Comparison of ENCODE assay signal across 17 cellular contexts in genomic region chr11:6571434-6572008, GRCh38. TPM values are rescaled to one million over a fixed set of nuclear protein-coding genes. Genes with fewer than 3 reads are reported as not detected.
DNase-seq lines count a peak whose midpoint lies in the region; ATAC-seq, FAIRE-seq and TF ChIP-seq lines count a peak whose summit lies in the region.
"Had no signal": no experiment of that assay in that cellular context is flagged by ENCODE, and none has a peak within 500 bp of the region (broad histone marks: within the 10 kb centered on the region; RNA-seq: fewer than 3 reads in every experiment).

No MANE protein-coding gene starts in this region.

- H3K27ac Mint-ChIP-seq in stimulated activated naive CD8-positive, alpha-beta T cell treated with anti-CD3 and anti-CD28 coated beads, Interleukin-15, amount 100 ng/mL, for 72 hours = peak overlapping the region in 1 of 2 donors; percentile 36
- H3K27ac Mint-ChIP-seq in stimulated activated effector memory CD8-positive, alpha-beta T cell treated with anti-CD3 and anti-CD28 coated beads, Interleukin-12 subunit alpha, Interleukin-12 subunit beta, amount 100 ng/mL, for 72 hours = peak overlapping the region; percentile 13
- H3K27ac Mint-ChIP-seq in activated CD4-positive, alpha-beta memory T cell treated with anti-CD3 and anti-CD28 coated beads, Interleukin-2, amount 10 ng/mL, durations not matched to agents 7 days and 5 days = no peak overlapping the region

- no peaks in the 10 kb centered on the region for H3K4me1 Mint-ChIP-seq in stimulated activated naive CD8-positive, alpha-beta T cell treated with anti-CD3 and anti-CD28 coated beads, Interleukin-15, amount 100 ng/mL, for 72 hours
- no peaks in the 10 kb centered on the region for H3K4me1 Mint-ChIP-seq in stimulated activated effector memory CD8-positive, alpha-beta T cell treated with anti-CD3 and anti-CD28 coated beads, Interleukin-12 subunit alpha, Interleukin-12 subunit beta, amount 100 ng/mL, for 72 hours
- H3K4me1 Mint-ChIP-seq in activated CD4-positive, alpha-beta memory T cell treated with anti-CD3 and anti-CD28 coated beads, Interleukin-2, amount 10 ng/mL, durations not matched to agents 7 days and 5 days = peaks cover 5% of the 10 kb centered on the region

- H3K4me1 ChIP-seq in kidney (ENCODE audit: control insufficient read depth in 1 of 2, insufficient read depth in 1 of 2, low read depth in 1 of 2, low read length in 2 of 2) = peaks cover 0 to 10% of the 10 kb centered on the region in 2 donors
- H3K4me1 ChIP-seq: SJCRH30 had no signal

- intact Hi-C loops in kidney (cut with DNase I) = no loop called here

- H3K27ac ChIP-seq in cingulate gyrus (ENCODE audit: low read depth, low read length) = peak overlapping the region; percentile 25
- no peak overlapping the region for H3K27ac ChIP-seq in kidney (ENCODE audit: low read depth in 2 of 2, low read length in 2 of 2)
- H3K27ac ChIP-seq: PC-9, SJCRH30 had no signal

- CTCF ChIA-PET in activated CD4-positive, alpha-beta memory T cell treated with anti-CD3 and anti-CD28 coated beads, Interleukin-2, amount 10 ng/mL, durations not matched to agents 7 days and 5 days (lab: Charles Lee) = no interaction called here

- no peaks in the 10 kb centered on the region for H3K27me3 Mint-ChIP-seq in stimulated activated naive CD8-positive, alpha-beta T cell treated with anti-CD3 and anti-CD28 coated beads, Interleukin-15, amount 100 ng/mL, for 72 hours
- no peaks in the 10 kb centered on the region for H3K27me3 Mint-ChIP-seq in activated CD4-positive, alpha-beta memory T cell treated with anti-CD3 and anti-CD28 coated beads, Interleukin-2, amount 10 ng/mL, durations not matched to agents 7 days and 5 days
- H3K27me3 Mint-ChIP-seq: CD4-positive, alpha-beta memory T cell had no signal

- H3K9me3 ChIP-seq in kidney (ENCODE audit: control insufficient read depth in 1 of 2, low read length in 2 of 2) = no peaks in the 10 kb centered on the region
- H3K9me3 ChIP-seq: SJCRH30 had no signal

- peak overlapping the region in 1 of 2 donors; percentile 36 for H3K4me3 ChIP-seq in kidney (ENCODE audit: low read length in 2 of 2)
- H3K4me3 ChIP-seq: GM12878, PC-9, SJCRH30 had no signal

- peaks cover 5% of the 10 kb centered on the region for H3K36me3 Mint-ChIP-seq in stimulated activated effector memory CD8-positive, alpha-beta T cell treated with anti-CD3 and anti-CD28 coated beads, Interleukin-12 subunit alpha, Interleukin-12 subunit beta, amount 100 ng/mL, for 72 hours
- H3K36me3 Mint-ChIP-seq in activated CD4-positive, alpha-beta memory T cell treated with anti-CD3 and anti-CD28 coated beads, Interleukin-2, amount 10 ng/mL, durations not matched to agents 7 days and 5 days (ENCODE audit: low read depth) = peaks cover 3% of the 10 kb centered on the region

- no peak overlapping the region for H3K9ac ChIP-seq in kidney (ENCODE audit: low read length in 2 of 2)

- H3K4me3 Mint-ChIP-seq in stimulated activated naive CD8-positive, alpha-beta T cell treated with anti-CD3 and anti-CD28 coated beads, Interleukin-15, amount 100 ng/mL, for 72 hours = no peak overlapping the region
- H3K4me3 Mint-ChIP-seq in stimulated activated effector memory CD8-positive, alpha-beta T cell treated with anti-CD3 and anti-CD28 coated beads, Interleukin-12 subunit alpha, Interleukin-12 subunit beta, amount 100 ng/mL, for 72 hours = no peak overlapping the region
- H3K4me3 Mint-ChIP-seq in activated CD4-positive, alpha-beta memory T cell treated with anti-CD3 and anti-CD28 coated beads, Interleukin-2, amount 10 ng/mL, durations not matched to agents 7 days and 5 days = no peak overlapping the region
- H3K4me3 Mint-ChIP-seq: CD4-positive, alpha-beta memory T cell had no signal

- no peaks in the 10 kb centered on the region for H3K9me3 Mint-ChIP-seq in stimulated activated naive CD8-positive, alpha-beta T cell treated with anti-CD3 and anti-CD28 coated beads, Interleukin-15, amount 100 ng/mL, for 72 hours
- H3K9me3 Mint-ChIP-seq in stimulated activated effector memory CD8-positive, alpha-beta T cell treated with anti-CD3 and anti-CD28 coated beads, Interleukin-12 subunit alpha, Interleukin-12 subunit beta, amount 100 ng/mL, for 72 hours = no peaks in the 10 kb centered on the region
- no peaks in the 10 kb centered on the region for H3K9me3 Mint-ChIP-seq in activated CD4-positive, alpha-beta memory T cell treated with anti-CD3 and anti-CD28 coated beads, Interleukin-2, amount 10 ng/mL, durations not matched to agents 7 days and 5 days
- H3K9me3 Mint-ChIP-seq: CD4-positive, alpha-beta memory T cell had no signal

- no peak for DNase-seq in stimulated activated naive CD8-positive, alpha-beta T cell treated with anti-CD3 and anti-CD28 coated beads, Interleukin-15, amount 100 ng/mL, for 72 hours
- DNase-seq in stimulated activated naive CD8-positive, alpha-beta T cell treated with anti-CD3 and anti-CD28 coated beads, Interleukin-15, Interleukin-2, amounts not matched to agents 100 U/mL and 50 U/mL, for 24 hours = no peak
- DNase-seq in kidney (peak; percentile 61), hypothalamus (lab: John Stamatoyannopoulos, UW) (no peak), DMS 273 treated with DMSO at 0.1 percent for 48 hours (lab: John Stamatoyannopoulos, UW) (no peak)
- DNase-seq in stimulated activated effector memory CD8-positive, alpha-beta T cell treated with anti-CD3 and anti-CD28 coated beads, Interleukin-12 subunit alpha, Interleukin-12 subunit beta, amount 100 ng/mL, for 72 hours (ENCODE audit: low spot score in 2 of 2) = no peak
- no peak for DNase-seq in activated CD4-positive, alpha-beta memory T cell treated with anti-CD3 and anti-CD28 coated beads, Interleukin-2, amount 10 ng/mL, durations not matched to agents 7 days and 5 days
- DNase-seq: CD4-positive, alpha-beta memory T cell; DMS79; GOT3; NCI-H1930; NCI-H446; NCI-H748 treated with DMSO at 0.1 percent for 48 hours; PC-9; SJCRH30 had no signal

- no peak for TF ChIP-seq CTCF in kidney (IDR thresholded peaks at IDR 0.05; ENCODE audit: borderline replicate concordance, extremely low read depth, insufficient read depth)

- peak; percentile 23 for ATAC-seq in stimulated activated naive CD8-positive, alpha-beta T cell treated with anti-CD3 and anti-CD28 coated beads, Interleukin-15, amount 100 ng/mL, for 72 hours
- no peak for ATAC-seq in stimulated activated naive CD8-positive, alpha-beta T cell treated with anti-CD3 and anti-CD28 coated beads, Interleukin-15, Interleukin-2, amounts not matched to agents 100 U/mL and 50 U/mL, for 24 hours
- ATAC-seq in stimulated activated effector memory CD8-positive, alpha-beta T cell treated with anti-CD3 and anti-CD28 coated beads, Interleukin-12 subunit alpha, Interleukin-12 subunit beta, amount 100 ng/mL, for 72 hours = no peak
- ATAC-seq: GM12878 had no signal

- POLR2A ChIA-PET in activated CD4-positive, alpha-beta memory T cell treated with anti-CD3 and anti-CD28 coated beads, Interleukin-2, amount 10 ng/mL, durations not matched to agents 7 days and 5 days (lab: Charles Lee) = no interaction called here

- FAIRE-seq in kidney (lab: Jason Lieb, UNC) = no peak
- FAIRE-seq: GM12878 had no signal

- H3K36me3 ChIP-seq in kidney (ENCODE audit: control insufficient read depth in 1 of 2, insufficient read depth in 2 of 2, low read length in 2 of 2) = no peaks in the 10 kb centered on the region
- H3K36me3 ChIP-seq: SJCRH30 had no signal

RNA-seq across cellular contexts. Expression of gene RRP8, which starts 31.9 kb away (rescaled TPM):
- 23.4 TPM for total RNA-seq in kidney
- polyA plus RNA-seq in kidney (ENCODE audit: insufficient read depth, low read depth, low replicate concordance) = 29.8 TPM
- total RNA-seq in activated CD4-positive, alpha-beta memory T cell treated with anti-CD3 and anti-CD28 coated beads, Interleukin-2, amount 10 ng/mL, durations not matched to agents 7 days and 5 days = 10 to 100 TPM; 21.8 to 24.4 TPM

RNA-seq across cellular contexts. Expression of gene ILK, which starts 32.1 kb away (rescaled TPM):
- total RNA-seq in kidney = 170 TPM
- 149 TPM for polyA plus RNA-seq in kidney (ENCODE audit: insufficient read depth, low read depth, low replicate concordance)
- 100 to 1,000 TPM; 135 to 138 TPM for total RNA-seq in activated CD4-positive, alpha-beta memory T cell treated with anti-CD3 and anti-CD28 coated beads, Interleukin-2, amount 10 ng/mL, durations not matched to agents 7 days and 5 days

RNA-seq across cellular contexts. Expression of gene TAF10, which starts 40.5 kb away (rescaled TPM):
- 136 TPM for total RNA-seq in kidney
- polyA plus RNA-seq in kidney (ENCODE audit: insufficient read depth, low read depth, low replicate concordance) = 250 TPM
- 100 to 1,000 TPM; 159 to 161 TPM for total RNA-seq in activated CD4-positive, alpha-beta memory T cell treated with anti-CD3 and anti-CD28 coated beads, Interleukin-2, amount 10 ng/mL, durations not matched to agents 7 days and 5 days

RNA-seq across cellular contexts. Expression of gene TPP1, which starts 47.7 kb away (rescaled TPM):
- total RNA-seq in kidney = 84.2 TPM
- polyA plus RNA-seq in kidney (ENCODE audit: insufficient read depth, low read depth, low replicate concordance) = 115 TPM
- total RNA-seq in activated CD4-positive, alpha-beta memory T cell treated with anti-CD3 and anti-CD28 coated beads, Interleukin-2, amount 10 ng/mL, durations not matched to agents 7 days and 5 days = 100 to 1,000 TPM; 130 to 131 TPM
